In genomic region chr6:41602864-41603608, GRCh38 we compare ENCODE assay signal across 8 cellular contexts. TPM values are rescaled to one million over a fixed set of nuclear protein-coding genes. Genes with fewer than 3 reads are reported as not detected.
DNase-seq lines count a peak whose midpoint lies in the region; TF ChIP-seq lines count a peak whose summit lies in the region.

No MANE protein-coding gene starts in this region.

- 5% methylated on average over 15 of the region's 20 CpGs for WGBS in SK-N-SH (ENCODE audit: low lambda C conversion rate)
- WGBS in thyroid gland, 2 donors = 6 to 8% methylated on average over 20 of the region's 20 CpGs

- H3K9me2 ChIP-seq in SK-N-SH = no peaks in the 10 kb centered on the region

- POLR2A ChIA-PET in AG04450 (lab: Yijun Ruan, JAX) = interaction anchor here (1.0 to 1.5 kb wide), 3 partner anchors 79 to 235 kb away, joined by 4 to 8 read pairs (median 7); no protein-coding TSS in a partner anchor
- POLR2A ChIA-PET in SK-N-SH (lab: Yijun Ruan, JAX) = no interaction called here

- DNase-seq in AG04450 (ENCODE audit: low read depth, low spot score) = peak; percentile 57
- peak; percentile 80 for DNase-seq in GM19238 (ENCODE audit: insufficient read length, low spot score)
- peak; percentile 36 for DNase-seq in NCI-H1048 (lab: John Stamatoyannopoulos, UW)
- DNase-seq in SK-N-SH = peak; percentile 90
- DNase-seq in activated naive CD4-positive, alpha-beta T cell treated with anti-CD3 and anti-CD28 coated beads, Interleukin-2, amount 50 U/mL, for 16 hours = peak; percentile 75
- DNase-seq in cardiac septum (ENCODE audit: low spot score) = peak; percentile 90
- peak; percentile 77 to 85 for DNase-seq in thyroid gland

- H3K4me1 ChIP-seq in SK-N-SH (ENCODE audit: control insufficient read depth in 1 of 2, insufficient read depth in 2 of 2, low read depth in 1 of 2, low read length in 1 of 2) (peaks cover 0 to 7% of the 10 kb centered on the region in 2 experiments; a peak in 1 of 4 replicates), parathyroid adenoma (peaks cover 8% of the 10 kb centered on the region), thyroid gland (peaks cover 0 to 11% of the 10 kb centered on the region in 2 donors)

- no peaks in the 10 kb centered on the region for H4K20me1 ChIP-seq in SK-N-SH (ENCODE audit: insufficient read depth)

- H3K4me3 ChIP-seq in AG04450 (ENCODE audit: low read depth, low read length) = peak overlapping the region; percentile 27
- peak overlapping the region; percentile 17 to 54; a peak in 3 of 4 replicates for H3K4me3 ChIP-seq in SK-N-SH (ENCODE audit: low read depth in 2 of 2, low read length in 1 of 2)
- no peak overlapping the region for H3K4me3 ChIP-seq in parathyroid adenoma (ENCODE audit: low read depth, low read length)
- no peak overlapping the region for H3K4me3 ChIP-seq in thyroid gland (replicated peaks in 1 of 3)

- no peaks in the 10 kb centered on the region for H3K36me3 ChIP-seq in SK-N-SH (replicated peaks in 1 of 2; ENCODE audit: control insufficient read depth in 1 of 2, insufficient read depth in 2 of 2, low read length in 1 of 2)
- no peaks in the 10 kb centered on the region for H3K36me3 ChIP-seq in parathyroid adenoma (ENCODE audit: control insufficient read depth, insufficient read depth, low read length)
- H3K36me3 ChIP-seq in thyroid gland = peaks cover 9 to 11% of the 10 kb centered on the region in 2 donors

- peak overlapping the region; percentile 80 for H2AFZ ChIP-seq in SK-N-SH (ENCODE audit: low read depth)
- H2AFZ ChIP-seq in parathyroid adenoma = peak overlapping the region; percentile 68

- no peak for TF ChIP-seq EP300 in SK-N-SH (IDR thresholded peaks at IDR 0.05; ENCODE audit: borderline replicate concordance in 1 of 2, low read depth in 1 of 2, low read length in 1 of 2)

- peak; percentile 93 for TF ChIP-seq RAD21 in SK-N-SH (IDR thresholded peaks at IDR 0.05; ENCODE audit: low read length)

- H3K9me3 ChIP-seq in AG04450 (ENCODE audit: control insufficient read depth, insufficient read depth, low read length) = no peaks in the 10 kb centered on the region
- no peaks in the 10 kb centered on the region for H3K9me3 ChIP-seq in SK-N-SH
- H3K9me3 ChIP-seq in parathyroid adenoma (ENCODE audit: control insufficient read depth, low read length) = no peaks in the 10 kb centered on the region
- no peaks in the 10 kb centered on the region for H3K9me3 ChIP-seq in thyroid gland

- TF ChIP-seq CTCF in AG04450 (IDR thresholded peaks at IDR 0.05; ENCODE audit: low read depth, low read length) = peak; percentile 94
- peak; percentile 95 for TF ChIP-seq CTCF in SK-N-SH (IDR thresholded peaks at IDR 0.05)
- TF ChIP-seq CTCF in parathyroid adenoma (IDR thresholded peaks at IDR 0.05) = peak; percentile 91
- peak; percentile 54 to 90 (median 82) for TF ChIP-seq CTCF in thyroid gland (IDR thresholded peaks at IDR 0.05)

- H3K4me2 ChIP-seq in SK-N-SH (peak overlapping the region; percentile 69; the same call in 1 of the 2 replicates), parathyroid adenoma (ENCODE audit: low read length) (peak overlapping the region; percentile 13)

- H3K79me2 ChIP-seq in SK-N-SH (ENCODE audit: insufficient read depth) = no peaks in the 10 kb centered on the region
- no peaks in the 10 kb centered on the region for H3K79me2 ChIP-seq in parathyroid adenoma

- CTCF ChIA-PET in AG04450 (lab: Charles Lee) (interaction anchor here (0.6 to 14.3 kb wide), 64 partner anchors 9 to 441 kb away, joined by 3 to 195 read pairs (median 5); partner anchors contain the start of genes FRS3, TFEB and TOMM6), SK-N-SH (lab: Yijun Ruan, JAX) (interaction anchor here (0.7 to 20.7 kb wide), 55 partner anchors 8 to 296 kb away, joined by 3 to 504 read pairs (median 5); partner anchors contain the start of gene TOMM6)

- H3K27me3 ChIP-seq in AG04450 (ENCODE audit: control insufficient read depth, insufficient read depth, low read length) (no peaks in the 10 kb centered on the region), SK-N-SH (ENCODE audit: insufficient read depth) (no peaks in the 10 kb centered on the region), parathyroid adenoma (ENCODE audit: control insufficient read depth, insufficient read depth, low read length) (no peaks in the 10 kb centered on the region), thyroid gland (no peaks in the 10 kb centered on the region)

- H3K9ac ChIP-seq in SK-N-SH (no peak overlapping the region), parathyroid adenoma (no peak overlapping the region)

- no peak for TF ChIP-seq POLR2A in thyroid gland (IDR thresholded peaks at IDR 0.05)

- H3K27ac ChIP-seq in AG04450 (ENCODE audit: low read depth, low read length) (peak overlapping the region; percentile 21), SK-N-SH (ENCODE audit: low read depth in 2 of 2, low read length in 1 of 2) (peak overlapping the region; percentile 3 to 36; a peak in 1 of 4 replicates), parathyroid adenoma (no peak overlapping the region), thyroid gland (no peak overlapping the region)

- no peaks in the 10 kb centered on the region for H3F3A ChIP-seq in SK-N-SH (replicated peaks; ENCODE audit: insufficient read depth)

- intact Hi-C loops in cardiac septum (cut with DNase I) = loop anchor here (1.0 to 10.0 kb wide), 3 partner anchors 79 to 442 kb away; no protein-coding TSS in a partner anchor
- intact Hi-C loops in thyroid gland (cut with DNase I) = loop anchor here (5.0 kb wide), 3 partner anchors 79 to 236 kb away; partner anchors contain the start of gene TOMM6

TF ChIP-seq in SK-N-SH, 30 proteins besides CTCF, POLR2A, EP300 and RAD21:
- peak; percentile 44; the same call in 1 of the 2 replicates for TF ChIP-seq GABPA (IDR thresholded peaks at IDR 0.05; ENCODE audit: low read depth)
- no peak for TF ChIP-seq YY1 (IDR thresholded peaks at IDR 0.05; ENCODE audit: low read depth)
- TF ChIP-seq SMC3 (IDR thresholded peaks at IDR 0.05; ENCODE audit: low read depth, low read length) = peak; percentile 98
- peak; percentile 77 for TF ChIP-seq CHD2 (IDR thresholded peaks at IDR 0.05; ENCODE audit: low read length, partially characterized antibody)
- TF ChIP-seq SIN3A (IDR thresholded peaks at IDR 0.05; ENCODE audit: borderline replicate concordance, low read depth, low read length) = 0 out of 2 replicates have a peak, but pooled peaks have one; percentile 39
- TF ChIP-seq TEAD4 (IDR thresholded peaks at IDR 0.05; ENCODE audit: borderline replicate concordance, insufficient read depth) = no peak
- no peak for TF ChIP-seq MEF2A (IDR thresholded peaks at IDR 0.05; ENCODE audit: borderline replicate concordance, low read depth)
- 0 out of 2 replicates have a peak, but pooled peaks have one; percentile 19 for TF ChIP-seq FOXJ3 (CRISPR knock-in tag; IDR thresholded peaks at IDR 0.05)
- TF ChIP-seq RFX5 (IDR thresholded peaks at IDR 0.05; ENCODE audit: low read length) = no peak
- TF ChIP-seq TAF1 (IDR thresholded peaks at IDR 0.05; ENCODE audit: borderline replicate concordance, low read depth, low read length) = peak; percentile 6; the same call in 1 of the 2 replicates
- no peak for TF ChIP-seq MXI1 (IDR thresholded peaks at IDR 0.05; ENCODE audit: low read depth, low read length)
- TF ChIP-seq RXRA (IDR thresholded peaks at IDR 0.05; ENCODE audit: borderline replicate concordance, low read depth) = no peak
- TF ChIP-seq MAX (IDR thresholded peaks at IDR 0.05; ENCODE audit: low read depth) = peak; percentile 29; the same call in 1 of the 2 replicates
- 0 out of 2 replicates have a peak, but pooled peaks have one; percentile 45 for TF ChIP-seq RCOR1 (IDR thresholded peaks at IDR 0.05; ENCODE audit: low read length)
- TF ChIP-seq NRF1 (IDR thresholded peaks at IDR 0.05; ENCODE audit: low read depth, low read length) = 0 out of 2 replicates have a peak, but pooled peaks have one; percentile 1
- TF ChIP-seq FOSL2 (IDR thresholded peaks at IDR 0.05; ENCODE audit: borderline replicate concordance, low read depth) = no peak
- peak; percentile 4; the same call in 1 of the 2 replicates for TF ChIP-seq NFIC (IDR thresholded peaks at IDR 0.05; ENCODE audit: borderline replicate concordance)
- no peak for TF ChIP-seq JUND (IDR thresholded peaks at IDR 0.05)
- TF ChIP-seq ZBTB33 (IDR thresholded peaks at IDR 0.05; ENCODE audit: borderline replicate concordance, low read depth) = no peak
- TF ChIP-seq POLR2AphosphoS5 (IDR thresholded peaks at IDR 0.05; ENCODE audit: low read depth, low read length) = peak; percentile 32; the same call in 1 of the 2 replicates

RNA-seq across cellular contexts. Expression of gene MDFI, which starts 35.2 kb away (rescaled TPM):
- 0.19 and 0.35 TPM in 2 replicates for polyA plus RNA-seq in AG04450 (2011; rRNA removed)
- not detected in 2 replicates for polyA minus RNA-seq in AG04450 (2011; rRNA and poly(A)+ RNA removed)
- polyA plus RNA-seq in SK-N-SH (2012; rRNA removed) = 6.3 and 7.0 TPM in 2 replicates
- 3.2 and 6.5 TPM in 2 replicates for polyA plus RNA-seq in SK-N-SH (2012; cell fraction: cytosol; rRNA removed)
- polyA plus RNA-seq in SK-N-SH (2012; cell fraction: nucleus; rRNA removed) = 3.1 and 6.3 TPM in 2 replicates
- total RNA-seq in cardiac septum = 4.3 TPM
- 1 to 10 TPM; 2.9 to 9.3 (median 6.5) TPM for total RNA-seq in thyroid gland

RNA-seq across cellular contexts. Expression of gene FOXP4, which starts 56.9 kb away (rescaled TPM):
- 1.9 and 3.1 TPM in 2 replicates for polyA plus RNA-seq in AG04450 (2011; rRNA removed)
- 3.9 and 5.2 TPM in 2 replicates for polyA minus RNA-seq in AG04450 (2011; rRNA and poly(A)+ RNA removed)
- polyA plus RNA-seq in SK-N-SH (2012; rRNA removed) = 2.5 and 7.3 TPM in 2 replicates
- polyA plus RNA-seq in SK-N-SH (2012; cell fraction: cytosol; rRNA removed) = 3.3 and 6.1 TPM in 2 replicates
- 10.6 and 13.5 TPM in 2 replicates for polyA plus RNA-seq in SK-N-SH (2012; cell fraction: nucleus; rRNA removed)
- 20.3 TPM for total RNA-seq in cardiac septum
- total RNA-seq in thyroid gland = 10 to 100 TPM; 12.6 to 42.4 (median 23.7) TPM

Comparison
In these comparisons a context has a peak if more than half of its experiments do, and no peak if none do; other contexts are left out.
1. DNase-seq: peak in every context shown above with its lines; median percentile 90 in SK-N-SH; 90 in cardiac septum; 81 in thyroid gland; 80 in GM19238; 75 in activated naive CD4-positive, alpha-beta T cell treated with anti-CD3 and anti-CD28 coated beads, Interleukin-2, amount 50 U/mL, for 16 hours; 57 in AG04450; 36 in NCI-H1048.
2. H3K27ac ChIP-seq: peak in AG04450 (single experiment) and SK-N-SH (2 of 2); none in parathyroid adenoma (single experiment) and thyroid gland (0 of 3).
3. H3K4me3 ChIP-seq: peak in AG04450 (single experiment) and SK-N-SH (2 of 2); none in parathyroid adenoma (single experiment) and thyroid gland (0 of 3).
4. Peak in every context shown above with its lines, with median percentiles within 50 percentile points of each other: CTCF ChIP-seq.